In genomic region chr5:6043491-6044310, GRCh38 we compare ENCODE assay signal across 1 cellular context.
TF ChIP-seq lines count a peak whose summit lies in the region.

No MANE protein-coding gene starts in this region.

TF ChIP-seq in GM23338, 12 proteins besides CTCF, POLR2A, EP300 and RAD21:
- no peak for TF ChIP-seq ZNF462 (CRISPR knock-in tag; IDR thresholded peaks at IDR 0.05)
- TF ChIP-seq REST (IDR thresholded peaks at IDR 0.05; ENCODE audit: unreplicated experiment), result no peak
- no peak for TF ChIP-seq POLR2AphosphoS5 (IDR thresholded peaks at IDR 0.05; ENCODE audit: low read depth)
- no peak for TF ChIP-seq ZNF331 (CRISPR knock-in tag; IDR thresholded peaks at IDR 0.05; ENCODE audit: low read depth)
- no peak for TF ChIP-seq ETS1 (IDR thresholded peaks at IDR 0.05)
- no peak for TF ChIP-seq NANOG (IDR thresholded peaks at IDR 0.05; ENCODE audit: borderline replicate concordance)
- TF ChIP-seq EZH2 (IDR thresholded peaks at IDR 0.05; ENCODE audit: low read depth, unreplicated experiment), result no peak
- no peak for TF ChIP-seq ZNF114 (CRISPR knock-in tag; IDR thresholded peaks at IDR 0.05)
- no peak for TF ChIP-seq STAT1 (IDR thresholded peaks at IDR 0.05; ENCODE audit: unreplicated experiment)
- no peak for TF ChIP-seq EZH2phosphoT487 (IDR thresholded peaks at IDR 0.05; ENCODE audit: unreplicated experiment)
- no peak for TF ChIP-seq JUNB (IDR thresholded peaks at IDR 0.05; ENCODE audit: unreplicated experiment)
- TF ChIP-seq CREB1 (CRISPR knock-in tag; IDR thresholded peaks at IDR 0.05; ENCODE audit: low read depth), result no peak
